ENCODE assay signal across 26 cellular contexts in genomic region chr19:46844067-46844489, GRCh38. TPM values are rescaled to one million over a fixed set of nuclear protein-coding genes. Genes with fewer than 3 reads are reported as not detected.
DNase-seq lines count a peak whose midpoint lies in the region; ATAC-seq and TF ChIP-seq lines count a peak whose summit lies in the region.
"Had no signal": no experiment of that assay in that cellular context is flagged by ENCODE, and none has a peak within 500 bp of the region (broad histone marks: within the 10 kb centered on the region; RNA-seq: fewer than 3 reads in every experiment).

No MANE protein-coding gene starts in this region.

- H3K27ac Mint-ChIP-seq in activated naive CD4-positive, alpha-beta T cell treated with anti-CD3 and anti-CD28 coated beads, Interleukin-2, amount 10 ng/mL, durations not matched to agents 7 days and 5 days: peak overlapping the region; percentile 24
- H3K27ac Mint-ChIP-seq in mesothelial cell of epicardium: no peak overlapping the region
- H3K27ac Mint-ChIP-seq: activated naive CD8-positive, alpha-beta T cell treated with anti-CD3 and anti-CD28 coated beads, Interleukin-2, amount 10 ng/mL, durations not matched to agents 7 days and 5 days; CD4-positive, alpha-beta T cell; stimulated activated memory B cell treated with anti-CD40 and anti-IgM and Interleukin-4, amounts not matched to agents 10 μg/mL and 1 μg/mL and 100 μg/mL, for 72 hours had no signal

- ATAC-seq in HG03097 (IDR thresholded peaks at IDR 0.05; ENCODE audit: low FRiP score, unreplicated experiment): no peak
- ATAC-seq: gastroesophageal sphincter; stimulated activated memory B cell treated with anti-CD40 and anti-IgM and Interleukin-4, amounts not matched to agents 10 μg/mL and 1 μg/mL and 100 μg/mL, for 72 hours had no signal

- CTCF ChIA-PET in activated naive CD4-positive, alpha-beta T cell treated with anti-CD3 and anti-CD28 coated beads, Interleukin-2, amount 10 ng/mL, durations not matched to agents 7 days and 5 days (lab: Charles Lee): interaction anchor here (1.4 to 9.8 kb wide), 2 partner anchors 86 to 92 kb away, joined by 3 to 124 read pairs; no protein-coding TSS in a partner anchor

- peaks cover 21% of the 10 kb centered on the region for H3F3A ChIP-seq in smooth muscle cell (ENCODE audit: low read depth)

- no peaks in the 10 kb centered on the region for H3K9me3 ChIP-seq in smooth muscle cell (replicated peaks; ENCODE audit: low read depth)
- H3K9me3 ChIP-seq: gastroesophageal sphincter, SK-N-SH had no signal

- in situ Hi-C loops in brain microvascular endothelial cell (cut with HindIII; ENCODE audit: low pct_ligation_motif_present, low sequenced_read_pairs): no loop called here

- peaks cover 81% of the 10 kb centered on the region for H4K20me1 ChIP-seq in smooth muscle cell (ENCODE audit: low read depth)

- no peaks in the 10 kb centered on the region for H3K4me1 ChIP-seq in smooth muscle cell (ENCODE audit: low read depth)

- no peaks in the 10 kb centered on the region for H3K27me3 Mint-ChIP-seq in activated naive CD4-positive, alpha-beta T cell treated with anti-CD3 and anti-CD28 coated beads, Interleukin-2, amount 10 ng/mL, durations not matched to agents 7 days and 5 days
- no peaks in the 10 kb centered on the region for H3K27me3 Mint-ChIP-seq in mesothelial cell of epicardium (ENCODE audit: low read depth)
- H3K27me3 Mint-ChIP-seq: activated naive CD8-positive, alpha-beta T cell treated with anti-CD3 and anti-CD28 coated beads, Interleukin-2, amount 10 ng/mL, durations not matched to agents 7 days and 5 days; CD4-positive, alpha-beta T cell; naive B cell; stimulated activated memory B cell treated with anti-CD40 and anti-IgM and Interleukin-4, amounts not matched to agents 10 μg/mL and 1 μg/mL and 100 μg/mL, for 72 hours had no signal

- H3K9ac ChIP-seq in smooth muscle cell (ENCODE audit: low read depth): no peak overlapping the region
- H3K9ac ChIP-seq: GM23248, SK-N-SH had no signal

- no peak overlapping the region for H2AFZ ChIP-seq in smooth muscle cell (ENCODE audit: low read depth)
- H2AFZ ChIP-seq: GM23248 had no signal

- H3K36me3 ChIP-seq in brain microvascular endothelial cell (replicated peaks) (peaks cover 45% of the 10 kb centered on the region), smooth muscle cell (ENCODE audit: low read depth) (no peaks in the 10 kb centered on the region)

- peak overlapping the region; percentile 6 for H3K4me2 ChIP-seq in smooth muscle cell
- H3K4me2 ChIP-seq: SK-N-SH had no signal

- no peak for TF ChIP-seq CTCF in brain microvascular endothelial cell (IDR thresholded peaks at IDR 0.05; ENCODE audit: low read depth, low read length, missing control alignments)
- TF ChIP-seq CTCF in smooth muscle cell (IDR thresholded peaks at IDR 0.05; ENCODE audit: borderline replicate concordance, insufficient read depth, poor library complexity, severe bottlenecking): no peak
- no peak for TF ChIP-seq CTCF in mesothelial cell of epicardium (IDR thresholded peaks at IDR 0.05; ENCODE audit: unreplicated experiment)

- 9% methylated on average over 9 of the region's 9 CpGs for WGBS in smooth muscle cell (ENCODE audit: low lambda C conversion rate)

- peak overlapping the region; percentile 35 for H3K27ac ChIP-seq in brain microvascular endothelial cell
- H3K27ac ChIP-seq in smooth muscle cell (ENCODE audit: low read depth): peak overlapping the region; percentile 72
- H3K27ac ChIP-seq: gastroesophageal sphincter, GM23248, skin epidermis had no signal

- no peak for DNase-seq in activated naive CD4-positive, alpha-beta T cell treated with anti-CD3 and anti-CD28 coated beads, Interleukin-2, amount 10 ng/mL, durations not matched to agents 7 days and 5 days
- DNase-seq in activated naive CD4-positive, alpha-beta T cell (lab: John Stamatoyannopoulos, UW): no peak
- DNase-seq in brain microvascular endothelial cell: peak; percentile 59
- DNase-seq in islet precursor cell: peak; percentile 94
- no peak for DNase-seq in smooth muscle cell (lab: John Stamatoyannopoulos, UW; ENCODE audit: unreplicated experiment)
- no peak for DNase-seq in LoVo (ENCODE audit: low spot score)
- DNase-seq in mesothelial cell of epicardium (ENCODE audit: low spot score in 2 of 2, unreplicated experiment in 2 of 2): no peak
- DNase-seq: 8988T; activated naive CD8-positive, alpha-beta T cell treated with anti-CD3 and anti-CD28 coated beads, Interleukin-2, amount 10 ng/mL, durations not matched to agents 7 days and 5 days; CD4-positive, alpha-beta T cell; DMS 273 treated with DMSO at 0.1 percent for 48 hours; effector CD4-positive, alpha-beta T cell; GF-D8; GM23248; kidney glomerular epithelial cell; naive B cell; NCI-H1092 treated with DMSO at 0.1 percent for 48 hours; NCI-H2029 treated with DMSO at 0.1 percent for 48 hours; NCI-H446; SK-N-SH; stimulated activated CD4-positive, alpha-beta T cell treated with anti-CD3 and anti-CD28 coated beads, Interleukin-4, amount 100 ng/mL, for 1 hour; T-helper 2 cell had no signal

- peaks cover 25% of the 10 kb centered on the region for H3K36me3 Mint-ChIP-seq in activated naive CD4-positive, alpha-beta T cell treated with anti-CD3 and anti-CD28 coated beads, Interleukin-2, amount 10 ng/mL, durations not matched to agents 7 days and 5 days
- peaks cover 20% of the 10 kb centered on the region for H3K36me3 Mint-ChIP-seq in mesothelial cell of epicardium

- peaks cover 11% of the 10 kb centered on the region for H3K4me1 Mint-ChIP-seq in activated naive CD4-positive, alpha-beta T cell treated with anti-CD3 and anti-CD28 coated beads, Interleukin-2, amount 10 ng/mL, durations not matched to agents 7 days and 5 days
- H3K4me1 Mint-ChIP-seq in mesothelial cell of epicardium: peaks cover 18% of the 10 kb centered on the region

- H3K79me2 ChIP-seq in smooth muscle cell (ENCODE audit: low read depth): peaks cover 36% of the 10 kb centered on the region

- H3K4me3 Mint-ChIP-seq in activated naive CD4-positive, alpha-beta T cell treated with anti-CD3 and anti-CD28 coated beads, Interleukin-2, amount 10 ng/mL, durations not matched to agents 7 days and 5 days: no peak overlapping the region
- no peak overlapping the region for H3K4me3 Mint-ChIP-seq in mesothelial cell of epicardium
- H3K4me3 Mint-ChIP-seq: activated naive CD8-positive, alpha-beta T cell treated with anti-CD3 and anti-CD28 coated beads, Interleukin-2, amount 10 ng/mL, durations not matched to agents 7 days and 5 days; CD4-positive, alpha-beta T cell; naive B cell; stimulated activated memory B cell treated with anti-CD40 and anti-IgM and Interleukin-4, amounts not matched to agents 10 μg/mL and 1 μg/mL and 100 μg/mL, for 72 hours had no signal

- no peaks in the 10 kb centered on the region for H3K9me3 Mint-ChIP-seq in activated naive CD4-positive, alpha-beta T cell treated with anti-CD3 and anti-CD28 coated beads, Interleukin-2, amount 10 ng/mL, durations not matched to agents 7 days and 5 days
- H3K9me3 Mint-ChIP-seq in mesothelial cell of epicardium: no peaks in the 10 kb centered on the region
- H3K9me3 Mint-ChIP-seq: activated naive CD8-positive, alpha-beta T cell treated with anti-CD3 and anti-CD28 coated beads, Interleukin-2, amount 10 ng/mL, durations not matched to agents 7 days and 5 days; CD4-positive, alpha-beta T cell; naive B cell; stimulated activated memory B cell treated with anti-CD40 and anti-IgM and Interleukin-4, amounts not matched to agents 10 μg/mL and 1 μg/mL and 100 μg/mL, for 72 hours had no signal

- H3K27me3 ChIP-seq in brain microvascular endothelial cell (replicated peaks) (no peaks in the 10 kb centered on the region), smooth muscle cell (ENCODE audit: low read depth) (no peaks in the 10 kb centered on the region)
- H3K27me3 ChIP-seq: gastroesophageal sphincter had no signal

- no peak overlapping the region for H3K4me3 ChIP-seq in brain microvascular endothelial cell (ENCODE audit: low read depth, low read length)
- no peak overlapping the region for H3K4me3 ChIP-seq in smooth muscle cell
- H3K4me3 ChIP-seq: gastroesophageal sphincter, GM23248, skin epidermis had no signal

RNA-seq across cellular contexts. Expression of gene AP2S1, which starts 6.6 kb away (rescaled TPM):
- total RNA-seq in smooth muscle cell: 142 and 204 TPM in 2 replicates
- 471 and 488 TPM in 2 replicates for polyA plus RNA-seq in smooth muscle cell
- 97.5 to 109 TPM (median 107 TPM) in 3 replicates for total RNA-seq in mesothelial cell of epicardium

RNA-seq across cellular contexts. Expression of gene ARHGAP35, which starts 16.7 kb away (rescaled TPM):
- 19.8 and 20.0 TPM in 2 replicates for total RNA-seq in smooth muscle cell
- polyA plus RNA-seq in smooth muscle cell: 6.9 TPM in 2 replicates
- total RNA-seq in mesothelial cell of epicardium: 74.9 to 77.9 TPM (median 77.4 TPM) in 3 replicates

RNA-seq across cellular contexts. Expression of gene SLC1A5, which starts 55.7 kb away (rescaled TPM):
- 101 TPM in 2 replicates for total RNA-seq in smooth muscle cell
- polyA plus RNA-seq in smooth muscle cell: 224 and 231 TPM in 2 replicates
- 45.3 to 49.3 TPM (median 48.4 TPM) in 3 replicates for total RNA-seq in mesothelial cell of epicardium

Comparison
In these comparisons a context has a peak if more than half of its experiments do, and no peak if none do; other contexts are left out.
1. DNase-seq: peak in brain microvascular endothelial cell (single experiment) and islet precursor cell (single experiment); none in activated naive CD4-positive, alpha-beta T cell treated with anti-CD3 and anti-CD28 coated beads, Interleukin-2, amount 10 ng/mL, durations not matched to agents 7 days and 5 days (single experiment), activated naive CD4-positive, alpha-beta T cell (0 of 4), smooth muscle cell (single experiment), LoVo (single experiment) and mesothelial cell of epicardium (0 of 2).